In genomic region chr4:30754021-30754420, GRCh38 we compare ENCODE assay signal across 19 cellular contexts. TPM values are rescaled to one million over a fixed set of nuclear protein-coding genes. Genes with fewer than 3 reads are reported as not detected.
DNase-seq lines count a peak whose midpoint lies in the region; ATAC-seq and TF ChIP-seq lines count a peak whose summit lies in the region.
"Had no signal": no experiment of that assay in that cellular context is flagged by ENCODE, and none has a peak within 500 bp of the region (broad histone marks: within the 10 kb centered on the region; RNA-seq: fewer than 3 reads in every experiment).

No MANE protein-coding gene starts in this region.

- no peak for ATAC-seq in HG02588 (IDR thresholded peaks at IDR 0.05; ENCODE audit: unreplicated experiment)
- ATAC-seq in heart right ventricle, result no peak
- ATAC-seq: left lung had no signal

- in situ Hi-C loops in G401 (cut with HindIII; ENCODE audit: low sequenced_read_pairs), result no loop called here

- H3K4me1 ChIP-seq in heart right ventricle, result peaks cover 0 to 16% (median 0%) of the 10 kb centered on the region in 9 donors
- H3K4me1 ChIP-seq: left lung, prostate gland, suprapubic skin had no signal

- H3K27me3 ChIP-seq in heart right ventricle, result no peaks in the 10 kb centered on the region
- H3K27me3 ChIP-seq: left lung, suprapubic skin had no signal

- no peak overlapping the region for H3K4me3 ChIP-seq in heart right ventricle
- H3K4me3 ChIP-seq: left lung, prostate gland, suprapubic skin had no signal

- no peak for TF ChIP-seq CTCF in heart right ventricle (IDR thresholded peaks at IDR 0.05)

- intact Hi-C loops in heart right ventricle (cut with DNase I), result no loop called here

- H3K36me3 ChIP-seq in heart right ventricle, result no peaks in the 10 kb centered on the region
- H3K36me3 ChIP-seq: left lung, prostate gland, suprapubic skin had no signal

- WGBS in heart right ventricle, 2 donors, result 92 to 95% methylated on average over 3 of the region's 3 CpGs

- no peak overlapping the region for H3K27ac ChIP-seq in heart right ventricle
- H3K27ac ChIP-seq: left lung, prostate gland, suprapubic skin had no signal

- DNase-seq in A172 (ENCODE audit: low spot score) (peak; percentile 51), HT-29 (ENCODE audit: low spot score) (peak; percentile 19), astrocyte of the hippocampus (ENCODE audit: low read depth, low spot score) (peak; percentile 16), glomerular visceral epithelial cell (ENCODE audit: extremely low spot score) (peak; percentile 9), G401 (ENCODE audit: low spot score) (no peak), middle frontal gyrus (ENCODE audit: extremely low spot score, low spot score) (no peak), heart right ventricle (no peak)
- DNase-seq: ACHN; activated CD4-positive, alpha-beta T cell treated with anti-CD3 and anti-CD28 coated beads for 4 hours; activated naive CD4-positive, alpha-beta T cell treated with Interleukin-2 at 50 U/mL for 16 hours; left lung; MV-4-11; naive B cell; NCI-H82; RPMI8226 had no signal

- no peaks in the 10 kb centered on the region for H3K9me3 ChIP-seq in heart right ventricle
- H3K9me3 ChIP-seq: left lung, prostate gland, suprapubic skin had no signal

RNA-seq across cellular contexts. Expression of gene PCDH7, which starts 33.9 kb away (rescaled TPM):
- total RNA-seq in A172 (2014; rRNA removed; shearing (Covaris generic)), result 26.1 and 38.6 TPM in 2 replicates
- 0.21 and 0.43 TPM in 2 replicates for total RNA-seq in HT-29 (2014; rRNA removed; shearing (Covaris generic))
- 0.10 TPM in 1 of 2 replicates, not detected in the other for total RNA-seq in G401 (2014; rRNA removed; shearing (Covaris generic))
- total RNA-seq in heart right ventricle, result 100 to 1,000 TPM in 4 of 10 donors, 10 to 100 TPM in 6; 13.4 to 164 (median 78.6) TPM
- polyA plus RNA-seq in heart right ventricle, result 10 to 100 TPM in 1 of 2 donors, 1 to 10 TPM in 1; 9.4 to 12.2 TPM
- total RNA-seq: T-helper 1 cell treated with Interleukin-12 subunit alpha and Interleukin-12 subunit beta and Interleukin-4 antibody, amounts not matched to agents 30 ng/mL and 1 ng/mL, for 36 hours had no signal

Comparison
In these comparisons a context has a peak if more than half of its experiments do, and no peak if none do; other contexts are left out.
1. DNase-seq: peak in A172 (single experiment), HT-29 (single experiment), astrocyte of the hippocampus (single experiment) and glomerular visceral epithelial cell (single experiment); none in G401 (single experiment), middle frontal gyrus (single experiment) and heart right ventricle (0 of 2).
2. RNA of gene PCDH7, which starts 33.9 kb away (total RNA-seq): 13.4 to 164 TPM in heart right ventricle and 26.1 to 38.6 TPM in A172; 0.21 to 0.43 TPM in HT-29 and 0.10 TPM in G401; every median in the first group is over 10 times any median in the second.